In the genomic region with DNA sequence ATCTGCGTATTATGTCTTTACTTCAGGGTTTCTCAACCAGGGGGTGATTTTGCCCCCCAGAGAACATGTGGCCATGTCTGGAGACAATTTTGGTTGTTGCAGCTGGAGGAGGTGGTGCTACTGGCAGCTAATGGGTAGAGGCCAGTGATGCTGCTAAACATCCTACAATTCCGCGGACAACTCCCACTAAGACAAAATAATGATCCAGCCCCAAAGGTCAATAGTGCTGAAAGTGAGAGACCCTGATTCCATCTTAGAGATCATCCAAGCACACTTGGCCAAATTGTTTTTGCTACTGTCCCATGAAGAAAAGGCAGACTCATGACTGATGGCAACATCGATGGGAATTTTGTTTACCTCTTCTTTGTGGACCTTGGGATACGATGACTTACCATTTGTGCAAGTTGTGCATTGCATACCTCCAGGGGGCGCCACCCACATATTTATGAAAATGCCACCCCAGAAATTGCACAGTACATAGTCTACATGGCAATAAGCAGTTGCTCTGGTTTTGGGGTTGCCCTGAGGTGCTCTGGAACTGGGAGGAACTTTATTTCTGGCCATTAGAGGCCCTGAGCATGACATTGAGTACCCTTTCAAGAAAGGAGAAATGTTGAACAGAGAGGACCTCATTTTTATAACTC, we compare ENCODE assay signal across 8 cellular contexts.
DNase-seq lines count a peak whose midpoint lies in the region; ATAC-seq and TF ChIP-seq lines count a peak whose summit lies in the region.
"Not testable (repeated sequence)": the region's sequence is repeated elsewhere in the genome, so short reads cannot be mapped to it uniquely, and the experiment has no call there.

No MANE protein-coding gene starts in this region.

- BruUV-seq in A673 (replicated peaks; lab: Mats Ljungman, UMichigan): not testable (repeated sequence)

- H3K36me3 Mint-ChIP-seq in naive thymus-derived CD8-positive, alpha-beta T cell: not testable (repeated sequence)

- not testable (repeated sequence) for H3K9me3 Mint-ChIP-seq in naive thymus-derived CD8-positive, alpha-beta T cell

- H3K4me3 ChIP-seq in A673 (ENCODE audit: low read depth, low read length, poor library complexity, severe bottlenecking); OCI-LY3 (ENCODE audit: low read length); epithelial cell of esophagus (ENCODE audit: low read length): not testable (repeated sequence)

- POLR2A ChIA-PET in A673 (lab: Charles Lee; ENCODE audit: low non-redundant PET); naive thymus-derived CD8-positive, alpha-beta T cell (lab: Charles Lee): not testable (repeated sequence)

- H3K4me3 Mint-ChIP-seq in naive thymus-derived CD8-positive, alpha-beta T cell: not testable (repeated sequence)

- intact Hi-C loops in A673 (cut with micrococcal nuclease; ENCODE audit: unreplicated experiment): not testable (repeated sequence)

- H3K79me2 ChIP-seq in OCI-LY3 (ENCODE audit: low read length): not testable (repeated sequence)

- not testable (repeated sequence) for H3K4me1 ChIP-seq in A673 (ENCODE audit: insufficient read depth, low read length, poor library complexity, severe bottlenecking); OCI-LY3 (ENCODE audit: low read length)

- H3K4me1 Mint-ChIP-seq in naive thymus-derived CD8-positive, alpha-beta T cell: not testable (repeated sequence)

- H3K9ac ChIP-seq in OCI-LY3 (ENCODE audit: low read length): not testable (repeated sequence)

- H3K36me3 ChIP-seq in A673 (ENCODE audit: insufficient read depth, low read length, poor library complexity, severe bottlenecking); OCI-LY3 (replicated peaks; ENCODE audit: low read depth, low read length): not testable (repeated sequence)

- not testable (repeated sequence) for H4K20me1 ChIP-seq in OCI-LY3 (ENCODE audit: insufficient read depth, low read length)

- H3K4me2 ChIP-seq in OCI-LY3 (ENCODE audit: low read length): not testable (repeated sequence)

- not testable (repeated sequence) for H3K27ac ChIP-seq in A673 (ENCODE audit: low read depth, low read length, poor library complexity, severe bottlenecking); OCI-LY3 (ENCODE audit: low read length)

- not testable (repeated sequence) for H3K27me3 ChIP-seq in A673 (replicated peaks; ENCODE audit: insufficient read depth, low read depth, low read length, poor library complexity); OCI-LY3 (ENCODE audit: low read depth, low read length)

- peak; percentile 15 for DNase-seq in A673 (ENCODE audit: low spot score)
- DNase-seq in HCEC 1CT: peak; percentile 2
- peak; percentile 72 for DNase-seq in activated CD4-positive, alpha-beta T cell treated with anti-CD3 and anti-CD28 coated beads for 48 hours
- DNase-seq in activated gamma-delta T cell treated with Interleukin-2 at 50 U/mL for 16 hours: peak; percentile 35
- peak; percentile 42 for DNase-seq in epithelial cell of esophagus (ENCODE audit: low read depth)
- DNase-seq in naive thymus-derived CD8-positive, alpha-beta T cell: peak; percentile 26 to 77 (median 49)
- peak; percentile 27 to 62 (median 31) for DNase-seq in stimulated activated CD4-positive, alpha-beta T cell treated with anti-CD3 and anti-CD28 coated beads, TNF-alpha, amount 100 ng/mL, for 24 hours (ENCODE audit: low read depth in 3 of 3)

- H3K27ac Mint-ChIP-seq in naive thymus-derived CD8-positive, alpha-beta T cell: not testable (repeated sequence)

- peaks cover 1 to 31% (median 3%) of the 10 kb centered on the region in 5 donors for H3K27me3 Mint-ChIP-seq in naive thymus-derived CD8-positive, alpha-beta T cell

- CTCF ChIA-PET in A673 (lab: Charles Lee): not testable (repeated sequence)

- H3K9me3 ChIP-seq in A673 (ENCODE audit: low read depth, low read length, poor library complexity, severe bottlenecking); OCI-LY3 (ENCODE audit: insufficient read depth, low read length): not testable (repeated sequence)

- H2AFZ ChIP-seq in OCI-LY3 (ENCODE audit: low read depth, low read length): not testable (repeated sequence)

- TF ChIP-seq CTCF in A673 (conservative IDR thresholded peaks at IDR 0.05; ENCODE audit: low read depth, low read length) (peak; percentile 34), OCI-LY3 (IDR thresholded peaks at IDR 0.05; ENCODE audit: low read depth, low read length) (0 out of 2 replicates have a peak, but pooled peaks have one; percentile 10), epithelial cell of esophagus (IDR thresholded peaks at IDR 0.05; ENCODE audit: insufficient read depth, low read depth, low read length, missing control alignments) (peak; percentile 4)

- not testable (repeated sequence) for ATAC-seq in naive thymus-derived CD8-positive, alpha-beta T cell

Comparison
In these comparisons a context has a peak if more than half of its experiments do, and no peak if none do; other contexts are left out.
1. DNase-seq: peak in every context shown above with its lines; median percentile 72 in activated CD4-positive, alpha-beta T cell treated with anti-CD3 and anti-CD28 coated beads for 48 hours; 49 in naive thymus-derived CD8-positive, alpha-beta T cell; 42 in epithelial cell of esophagus; 35 in activated gamma-delta T cell treated with Interleukin-2 at 50 U/mL for 16 hours; 31 in stimulated activated CD4-positive, alpha-beta T cell treated with anti-CD3 and anti-CD28 coated beads, TNF-alpha, amount 100 ng/mL, for 24 hours; 15 in A673; 2 in HCEC 1CT.